37 cellular contexts compared by ENCODE assay signal in the genomic region with DNA sequence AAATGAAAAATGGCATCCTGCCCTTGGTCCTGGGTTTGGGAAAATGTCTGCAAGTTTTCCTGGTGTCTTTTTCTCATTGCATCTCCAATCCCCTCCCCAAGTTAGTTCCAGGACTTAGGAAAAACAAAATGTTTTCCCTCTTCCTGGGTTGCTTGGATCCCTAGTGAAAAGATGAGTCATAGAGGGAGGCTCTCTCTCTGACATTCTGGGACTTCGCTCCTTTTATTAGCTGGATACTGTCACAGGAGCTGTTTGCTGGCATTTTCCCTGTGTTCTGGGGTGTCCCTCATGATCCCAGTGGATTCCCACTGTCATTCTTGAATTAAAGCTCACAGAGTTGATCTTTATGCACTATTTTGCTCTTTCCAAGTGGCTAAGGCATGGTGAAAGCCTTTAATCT.
"Had no signal": no experiment of that assay in that cellular context is flagged by ENCODE, and none has a peak within 500 bp of the region (broad histone marks: within the 10 kb centered on the region; RNA-seq: fewer than 3 reads in every experiment).

No MANE protein-coding gene starts in this region.

- H3K27me3 Mint-ChIP-seq: activated B cell treated with CpG ODN at 0.5 μM for 24 hours; activated CD4-positive, alpha-beta memory T cell treated with anti-CD3 and anti-CD28 coated beads for 36 hours; activated CD8-positive, alpha-beta memory T cell treated with anti-CD3 and anti-CD28 coated beads, Interleukin-2, amount 10 ng/mL, durations not matched to agents 7 days and 5 days; activated naive CD8-positive, alpha-beta T cell treated with anti-CD3 and anti-CD28 coated beads for 36 hours; activated T-helper 17 cell treated with anti-CD3 and anti-CD28 coated beads, Interleukin-2, amount 50 U/mL, for 72 hours had no signal

- H3K27ac ChIP-seq: brain microvascular endothelial cell, KMS-11, Peyer's patch, SJSA1, VCaP had no signal

- H3K4me3 Mint-ChIP-seq: activated B cell treated with CpG ODN at 0.5 μM for 24 hours; activated CD4-positive, alpha-beta memory T cell treated with anti-CD3 and anti-CD28 coated beads for 36 hours; activated CD8-positive, alpha-beta memory T cell treated with anti-CD3 and anti-CD28 coated beads, Interleukin-2, amount 10 ng/mL, durations not matched to agents 7 days and 5 days; activated naive CD8-positive, alpha-beta T cell treated with anti-CD3 and anti-CD28 coated beads for 36 hours; activated T-cell treated with anti-CD3 and anti-CD28 coated beads, Interleukin-2, amount 50 U/mL, for 72 hours; activated T-helper 17 cell treated with anti-CD3 and anti-CD28 coated beads, Interleukin-2, amount 50 U/mL, for 72 hours had no signal

- H3K4me2 ChIP-seq: KMS-11, SK-N-SH had no signal

- H3K4me1 Mint-ChIP-seq: activated B cell treated with CpG ODN at 0.5 μM for 24 hours; activated CD8-positive, alpha-beta memory T cell treated with anti-CD3 and anti-CD28 coated beads, Interleukin-2, amount 10 ng/mL, durations not matched to agents 7 days and 5 days; activated naive CD8-positive, alpha-beta T cell treated with anti-CD3 and anti-CD28 coated beads for 36 hours; activated T-helper 17 cell treated with anti-CD3 and anti-CD28 coated beads, Interleukin-2, amount 50 U/mL, for 72 hours had no signal

- H3K27ac Mint-ChIP-seq: activated B cell treated with CpG ODN at 0.5 μM for 24 hours; activated CD4-positive, alpha-beta memory T cell treated with anti-CD3 and anti-CD28 coated beads for 36 hours; activated CD8-positive, alpha-beta memory T cell treated with anti-CD3 and anti-CD28 coated beads, Interleukin-2, amount 10 ng/mL, durations not matched to agents 7 days and 5 days; activated naive CD8-positive, alpha-beta T cell treated with anti-CD3 and anti-CD28 coated beads for 36 hours; activated T-cell treated with anti-CD3 and anti-CD28 coated beads, Interleukin-2, amount 50 U/mL, for 72 hours; activated T-helper 17 cell treated with anti-CD3 and anti-CD28 coated beads, Interleukin-2, amount 50 U/mL, for 72 hours had no signal

- H3K4me1 ChIP-seq: Peyer's patch, SJSA1 had no signal

- H3K4me3 ChIP-seq: Peyer's patch, SJSA1 had no signal

- H3K36me3 Mint-ChIP-seq: activated CD4-positive, alpha-beta memory T cell treated with anti-CD3 and anti-CD28 coated beads for 36 hours; activated CD8-positive, alpha-beta memory T cell treated with anti-CD3 and anti-CD28 coated beads, Interleukin-2, amount 10 ng/mL, durations not matched to agents 7 days and 5 days; activated naive CD8-positive, alpha-beta T cell treated with anti-CD3 and anti-CD28 coated beads for 36 hours had no signal

- DNase-seq: activated B cell treated with CpG ODN at 0.5 μM for 24 hours; activated CD4-positive, alpha-beta memory T cell treated with anti-CD3 and anti-CD28 coated beads for 36 hours; activated CD4-positive, alpha-beta T cell treated with anti-CD3 and anti-CD28 coated beads for 4 hours; activated CD4-positive, alpha-beta T cell treated with anti-CD3 and anti-CD28 coated beads, Interleukin-2, amount 50 U/mL, for 1 hour; activated CD4-positive, CD25-positive, alpha-beta regulatory T cell treated with anti-CD3 and anti-CD28 coated beads, Interleukin-2, amount 50 U/mL, for 72 hours; activated CD8-positive, alpha-beta memory T cell treated with anti-CD3 and anti-CD28 coated beads for 24 hours; activated CD8-positive, alpha-beta memory T cell treated with anti-CD3 and anti-CD28 coated beads, Interleukin-2, amount 10 ng/mL, durations not matched to agents 7 days and 5 days; activated CD8-positive, alpha-beta memory T cell treated with anti-CD3 and anti-CD28 coated beads, Interleukin-2, amount 50 U/mL, for 48 hours; activated effector memory CD4-positive, alpha-beta T cell treated with anti-CD3 and anti-CD28 coated beads, Interleukin-2, amount 50 U/mL, for 16 hours; activated naive CD4-positive, alpha-beta T cell; activated naive CD4-positive, alpha-beta T cell treated with anti-CD3 and anti-CD28 coated beads, Interleukin-2, amount 50 U/mL, for 16 hours; activated naive CD8-positive, alpha-beta T cell treated with anti-CD3 and anti-CD28 coated beads for 36 hours; activated T-cell treated with anti-CD3 and anti-CD28 coated beads, Interleukin-2, amount 50 U/mL, for 1 hour; activated T-cell treated with anti-CD3 and anti-CD28 coated beads, Interleukin-2, amount 50 U/mL, for 72 hours; amniotic stem cell; aorta; brain microvascular endothelial cell; central memory CD4-positive, alpha-beta T cell; MM.1S; MV-4-11; NCI-H1092; NCI-H1436 treated with DMSO at 0.1 percent for 48 hours; NCI-H1694 treated with DMSO at 0.1 percent for 48 hours; NCI-H2029; NCI-H345; NCI-H524 treated with DMSO at 0.1 percent for 48 hours; Peyer's patch; RPMI8226; SHP77 treated with DMSO at 0.1 percent for 48 hours; SK-N-SH; T-helper 1 cell; T-helper 2 cell; T-helper 9 cell had no signal

- ATAC-seq: activated CD8-positive, alpha-beta memory T cell treated with anti-CD3 and anti-CD28 coated beads, Interleukin-2, amount 10 ng/mL, durations not matched to agents 7 days and 5 days; activated T-cell treated with anti-CD3 and anti-CD28 coated beads, Interleukin-2, amount 50 U/mL, for 72 hours; activated T-helper 17 cell treated with anti-CD3 and anti-CD28 coated beads, Interleukin-2, amount 50 U/mL, for 72 hours had no signal

- H3K9ac ChIP-seq: KMS-11, SK-N-SH had no signal

- H3K9me2 ChIP-seq: SK-N-SH had no signal

- H3K9me3 ChIP-seq: Peyer's patch, SJSA1, SK-N-SH had no signal

- H3K27me3 ChIP-seq: brain microvascular endothelial cell, Peyer's patch, SJSA1 had no signal

- H3K36me3 ChIP-seq: brain microvascular endothelial cell, Peyer's patch, SJSA1 had no signal
